In genomic region chr18:36993068-36993467, GRCh38 we compare ENCODE assay signal across 16 cellular contexts.
A peak's percentile ranks its signal among the peaks of the same experiment; 100 is the strongest.
DNase-seq lines count a peak whose midpoint lies in the region; ATAC-seq, FAIRE-seq and TF ChIP-seq lines count a peak whose summit lies in the region.
"Had no signal": no experiment of that assay in that cellular context is flagged by ENCODE, and none has a peak within 500 bp of the region (broad histone marks: within the 10 kb centered on the region; RNA-seq: fewer than 3 reads in every experiment).

No MANE protein-coding gene starts in this region.

- peak; percentile 78 for FAIRE-seq in astrocyte (lab: Jason Lieb, UNC)
- FAIRE-seq: GM12891, K562 had no signal

- no peaks in the 10 kb centered on the region for H3K36me3 ChIP-seq in astrocyte (ENCODE audit: insufficient read depth, low read length)
- H3K36me3 ChIP-seq: Peyer's patch had no signal

- no peak overlapping the region for H3K9ac ChIP-seq in astrocyte (ENCODE audit: low read length)

- H3K4me3 ChIP-seq in astrocyte (ENCODE audit: insufficient read depth, low read depth, low read length) = no peak overlapping the region
- H3K4me3 ChIP-seq: heart right ventricle, K562, Peyer's patch had no signal

- H3K27ac Mint-ChIP-seq in astrocyte (ENCODE audit: unreplicated experiment) = peak overlapping the region; percentile 88
- H3K27ac Mint-ChIP-seq: CD4-positive, alpha-beta memory T cell; type B pancreatic cell had no signal

- H4K20me1 ChIP-seq in astrocyte (ENCODE audit: insufficient read depth, low read length) = no peaks in the 10 kb centered on the region

- DNase-seq in GM04503 (ENCODE audit: low read depth) = peak; percentile 37
- DNase-seq in astrocyte (ENCODE audit: low read depth) = peak; percentile 53
- DNase-seq in kidney glomerular epithelial cell (lab: John Stamatoyannopoulos, UW) = peak; percentile 24
- DNase-seq in NCI-H524 (lab: John Stamatoyannopoulos, UW) = no peak
- no peak for DNase-seq in activated effector memory CD4-positive, alpha-beta T cell treated with anti-CD3 and anti-CD28 coated beads, Interleukin-2, amount 50 U/mL, for 16 hours
- DNase-seq: activated T-cell treated with anti-CD3 and anti-CD28 coated beads, Interleukin-2, amount 50 U/mL, for 4 hours; CD4-positive, alpha-beta memory T cell; heart right ventricle; Peyer's patch; retina had no signal

- H3K9me3 ChIP-seq in astrocyte (ENCODE audit: insufficient read depth, low read depth, low read length) = no peaks in the 10 kb centered on the region

- ATAC-seq in HG02884 (IDR thresholded peaks at IDR 0.05; ENCODE audit: unreplicated experiment) (peak; percentile 88), HG03175 (IDR thresholded peaks at IDR 0.05; ENCODE audit: unreplicated experiment) (no peak)
- no peak for ATAC-seq in activated CD4-positive, CD25-positive, alpha-beta regulatory T cell treated with anti-CD3 and anti-CD28 coated beads, Interleukin-2, amount 50 U/mL, for 24 hours
- ATAC-seq: activated T-cell treated with anti-CD3 and anti-CD28 coated beads, Interleukin-2, amount 50 U/mL, for 4 hours; heart right ventricle; K562 had no signal

- H3K4me3 Mint-ChIP-seq in astrocyte (ENCODE audit: unreplicated experiment) = no peak overlapping the region
- H3K4me3 Mint-ChIP-seq: activated T-cell treated with anti-CD3 and anti-CD28 coated beads, Interleukin-2, amount 50 U/mL, for 4 hours; CD4-positive, alpha-beta memory T cell; type B pancreatic cell had no signal

- H3K4me2 ChIP-seq in astrocyte (ENCODE audit: low read length) = peak overlapping the region; percentile 28

- no peak overlapping the region for H3K27ac ChIP-seq in astrocyte (ENCODE audit: low read depth, low read length)
- H3K27ac ChIP-seq: heart right ventricle, Peyer's patch had no signal

- H3K27me3 ChIP-seq in astrocyte (ENCODE audit: insufficient read depth, low read length) = no peaks in the 10 kb centered on the region
- H3K27me3 ChIP-seq: heart right ventricle, Peyer's patch had no signal

- H3K27me3 Mint-ChIP-seq in astrocyte (ENCODE audit: low read depth, unreplicated experiment) = no peaks in the 10 kb centered on the region
- H3K27me3 Mint-ChIP-seq: CD4-positive, alpha-beta memory T cell; type B pancreatic cell had no signal

- peaks cover 2% of the 10 kb centered on the region for H3K36me3 Mint-ChIP-seq in astrocyte (ENCODE audit: low read depth, unreplicated experiment)
- H3K36me3 Mint-ChIP-seq: type B pancreatic cell had no signal

- no peaks in the 10 kb centered on the region for H3K9me3 Mint-ChIP-seq in astrocyte (ENCODE audit: unreplicated experiment)
- H3K9me3 Mint-ChIP-seq: type B pancreatic cell had no signal

- H3K79me2 ChIP-seq in astrocyte (ENCODE audit: insufficient read depth, low read length) = no peaks in the 10 kb centered on the region

- H3K4me1 Mint-ChIP-seq in astrocyte (ENCODE audit: low read depth, unreplicated experiment) = peaks cover 12% of the 10 kb centered on the region
- H3K4me1 Mint-ChIP-seq: CD4-positive, alpha-beta memory T cell had no signal

- no peaks in the 10 kb centered on the region for H3K4me1 ChIP-seq in astrocyte (ENCODE audit: insufficient read depth, low read length)
- H3K4me1 ChIP-seq: heart right ventricle, Peyer's patch had no signal

- no peak overlapping the region for H2AFZ ChIP-seq in astrocyte (ENCODE audit: low read depth, low read length)

- TF ChIP-seq CTCF in astrocyte (IDR thresholded peaks at IDR 0.05; ENCODE audit: insufficient read depth, low read depth, low read length) = no peak

Comparison
In these comparisons a context has a peak if more than half of its experiments do, and no peak if none do; other contexts are left out.
1. DNase-seq: peak in GM04503 (single experiment), astrocyte (single experiment) and kidney glomerular epithelial cell (single experiment); none in NCI-H524 (0 of 2) and activated effector memory CD4-positive, alpha-beta T cell treated with anti-CD3 and anti-CD28 coated beads, Interleukin-2, amount 50 U/mL, for 16 hours (single experiment).